31 cellular contexts compared by ENCODE assay signal in the genomic region with DNA sequence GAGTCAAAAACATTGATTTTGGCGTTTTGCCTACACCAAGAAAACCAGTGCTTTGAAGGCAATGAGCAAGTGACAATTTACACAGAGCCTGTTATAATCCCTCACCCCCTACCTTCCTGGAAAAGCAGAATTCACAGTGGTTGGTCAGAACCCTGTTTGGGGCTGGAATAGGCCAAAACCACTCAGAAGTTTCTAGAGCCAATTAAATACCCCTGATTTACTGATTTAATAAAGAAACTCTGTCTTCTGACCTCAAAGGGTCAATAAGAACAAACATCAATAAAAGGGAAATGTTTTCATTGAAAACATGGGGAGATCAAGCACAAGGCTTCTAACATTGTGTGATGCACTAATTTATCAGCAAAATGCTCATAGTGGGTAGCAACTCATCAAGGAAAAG.
"Had no signal": no experiment of that assay in that cellular context is flagged by ENCODE, and none has a peak within 500 bp of the region (broad histone marks: within the 10 kb centered on the region; RNA-seq: fewer than 3 reads in every experiment).

No MANE protein-coding gene starts in this region.

- H3K4me2 ChIP-seq: KMS-11 had no signal

- H3K4me3 ChIP-seq: breast epithelium, SJCRH30, SK-N-MC had no signal

- H3K36me3 ChIP-seq: breast epithelium, SJCRH30, WERI-Rb-1 had no signal

- H3K4me3 Mint-ChIP-seq: activated CD8-positive, alpha-beta T cell treated with anti-CD3 and anti-CD28 coated beads for 36 hours; activated naive CD4-positive, alpha-beta T cell treated with anti-CD3 and anti-CD28 coated beads, Interleukin-2, amount 50 U/mL, for 24 hours; activated naive CD8-positive, alpha-beta T cell treated with anti-CD3 and anti-CD28 coated beads, Interleukin-2, amount 10 ng/mL, durations not matched to agents 7 days and 5 days; activated T-cell treated with anti-CD3 and anti-CD28 coated beads, Interleukin-2, amount 50 U/mL, for 72 hours; activated T-helper 17 cell treated with anti-CD3 and anti-CD28 coated beads, Interleukin-2, amount 50 U/mL, for 72 hours had no signal

- H3K4me1 ChIP-seq: breast epithelium had no signal

- H3K27ac Mint-ChIP-seq: activated CD8-positive, alpha-beta T cell treated with anti-CD3 and anti-CD28 coated beads for 36 hours; activated naive CD4-positive, alpha-beta T cell treated with anti-CD3 and anti-CD28 coated beads, Interleukin-2, amount 50 U/mL, for 24 hours; activated naive CD8-positive, alpha-beta T cell treated with anti-CD3 and anti-CD28 coated beads, Interleukin-2, amount 10 ng/mL, durations not matched to agents 7 days and 5 days; activated T-cell treated with anti-CD3 and anti-CD28 coated beads, Interleukin-2, amount 50 U/mL, for 72 hours; activated T-helper 17 cell treated with anti-CD3 and anti-CD28 coated beads, Interleukin-2, amount 50 U/mL, for 72 hours had no signal

- H3K36me3 Mint-ChIP-seq: activated naive CD4-positive, alpha-beta T cell treated with anti-CD3 and anti-CD28 coated beads, Interleukin-2, amount 50 U/mL, for 24 hours; activated naive CD8-positive, alpha-beta T cell treated with anti-CD3 and anti-CD28 coated beads, Interleukin-2, amount 10 ng/mL, durations not matched to agents 7 days and 5 days had no signal

- H3K27ac ChIP-seq: breast epithelium, KMS-11, SJCRH30, SK-N-MC, WERI-Rb-1 had no signal

- H3K9ac ChIP-seq: KMS-11 had no signal

- H3K9me3 ChIP-seq: breast epithelium, SJCRH30 had no signal

- DNase-seq: activated CD4-positive, alpha-beta T cell treated with anti-CD3 and anti-CD28 coated beads for 1 hour; activated CD4-positive, alpha-beta T cell treated with anti-CD3 and anti-CD28 coated beads for 48 hours; activated CD4-positive, alpha-beta T cell treated with anti-CD3 and anti-CD28 coated beads, Interleukin-2, amount 50 U/mL, for 4 hours; activated CD4-positive, CD25-positive, alpha-beta regulatory T cell; activated CD8-positive, alpha-beta T cell treated with anti-CD3 and anti-CD28 coated beads for 36 hours; activated effector memory CD4-positive, alpha-beta T cell treated with anti-CD3 and anti-CD28 coated beads, Interleukin-2, amount 50 U/mL, for 16 hours; activated naive CD4-positive, alpha-beta T cell treated with Interleukin-2 at 50 U/mL for 16 hours; activated naive CD8-positive, alpha-beta T cell treated with anti-CD3 and anti-CD28 coated beads, Interleukin-2, amount 10 ng/mL, durations not matched to agents 7 days and 5 days; activated T-cell treated with anti-CD3 and anti-CD28 coated beads, Interleukin-2, amount 50 U/mL, for 1 hour; activated T-cell treated with anti-CD3 and anti-CD28 coated beads, Interleukin-2, amount 50 U/mL, for 72 hours; amygdala; cerebellar nuclear complex; MM.1S; MV-4-11; NCI-H1092; NCI-H1436 treated with DMSO at 0.1 percent for 48 hours; NCI-H1694 treated with DMSO at 0.1 percent for 48 hours; NCI-H2029; NCI-H2107; NCI-H2171; NCI-H345; NCI-H524 treated with DMSO at 0.1 percent for 48 hours; SHP77; SJCRH30; T1000; WERI-Rb-1 had no signal

- H3K27me3 ChIP-seq: breast epithelium, SJCRH30 had no signal

- H3K9me3 Mint-ChIP-seq: activated naive CD4-positive, alpha-beta T cell treated with anti-CD3 and anti-CD28 coated beads, Interleukin-2, amount 50 U/mL, for 24 hours; activated naive CD8-positive, alpha-beta T cell treated with anti-CD3 and anti-CD28 coated beads, Interleukin-2, amount 10 ng/mL, durations not matched to agents 7 days and 5 days; activated T-cell treated with anti-CD3 and anti-CD28 coated beads, Interleukin-2, amount 50 U/mL, for 72 hours; activated T-helper 17 cell treated with anti-CD3 and anti-CD28 coated beads, Interleukin-2, amount 50 U/mL, for 72 hours had no signal

- H3K4me1 Mint-ChIP-seq: activated naive CD4-positive, alpha-beta T cell treated with anti-CD3 and anti-CD28 coated beads, Interleukin-2, amount 50 U/mL, for 24 hours; activated naive CD8-positive, alpha-beta T cell treated with anti-CD3 and anti-CD28 coated beads, Interleukin-2, amount 10 ng/mL, durations not matched to agents 7 days and 5 days; activated T-helper 17 cell treated with anti-CD3 and anti-CD28 coated beads, Interleukin-2, amount 50 U/mL, for 72 hours had no signal
